Comparison of ENCODE assay signal across 13 cellular contexts in genomic region chr1:111600295-111600694, GRCh38. TPM values are rescaled to one million over a fixed set of nuclear protein-coding genes. Genes with fewer than 3 reads are reported as not detected.
A peak's percentile ranks its signal among the peaks of the same experiment; 100 is the strongest.
DNase-seq lines count a peak whose midpoint lies in the region; ATAC-seq, FAIRE-seq and TF ChIP-seq lines count a peak whose summit lies in the region.
"Had no signal": no experiment of that assay in that cellular context is flagged by ENCODE, and none has a peak within 500 bp of the region (broad histone marks: within the 10 kb centered on the region; RNA-seq: fewer than 3 reads in every experiment).

No MANE protein-coding gene starts in this region.

- no peaks in the 10 kb centered on the region for H3K27me3 Mint-ChIP-seq in activated naive CD8-positive, alpha-beta T cell treated with anti-CD3 and anti-CD28 coated beads, Interleukin-2, amount 10 ng/mL, durations not matched to agents 7 days and 5 days
- H3K27me3 Mint-ChIP-seq in H9 (ENCODE audit: low read depth): no peaks in the 10 kb centered on the region; the same call in none of the 2 replicates

- H3K4me3 ChIP-seq in HepG2 (replicated peaks in 1 of 3; ENCODE audit: insufficient read depth in 1 of 3, low read depth in 2 of 3, low read length in 3 of 3): no peak overlapping the region
- H3K4me3 ChIP-seq in right lobe of liver: no peak overlapping the region
- no peak overlapping the region for H3K4me3 ChIP-seq in vagina

- TF ChIP-seq RAD21 in HepG2 (CRISPR knock-in tag; IDR thresholded peaks at IDR 0.05): no peak

- H3K23ac ChIP-seq in H9 (ENCODE audit: insufficient read length, low read depth, low read length): no peak overlapping the region

- no peak overlapping the region for H3K18ac ChIP-seq in H9 (ENCODE audit: insufficient read length, low read depth, low read length)

- H3K4me3 Mint-ChIP-seq in activated naive CD8-positive, alpha-beta T cell treated with anti-CD3 and anti-CD28 coated beads, Interleukin-2, amount 10 ng/mL, durations not matched to agents 7 days and 5 days: no peak overlapping the region
- no peak overlapping the region for H3K4me3 Mint-ChIP-seq in H9

- no peak overlapping the region for H3K14ac ChIP-seq in H9 (ENCODE audit: insufficient read depth, low read length)

- H4K8ac ChIP-seq in H9 (replicated peaks; ENCODE audit: insufficient read length, low read depth, low read length): no peak overlapping the region

- DNase-seq in HepG2 (ENCODE audit: low spot score) (no peak), right lobe of liver (no peak), vagina (ENCODE audit: extremely low spot score in 2 of 2) (no peak), foreskin keratinocyte (no peak), DMS 273 treated with DMSO at 0.1 percent for 48 hours (lab: John Stamatoyannopoulos, UW) (no peak), H9 (no peak)
- no peak for DNase-seq in activated naive CD8-positive, alpha-beta T cell treated with anti-CD3 and anti-CD28 coated beads, Interleukin-2, amount 10 ng/mL, durations not matched to agents 7 days and 5 days
- DNase-seq: GDM1, NCI-H446, Right ventricle myocardium superior, small intestine had no signal

- H2BK120ac ChIP-seq in H9 (ENCODE audit: low read depth, low read length, poor library complexity, severe bottlenecking): no peak overlapping the region

- in situ Hi-C loops in HepG2 (cut with HindIII; ENCODE audit: extremely low pct_ligation_motif_present, low pct_unique_long_range_greater_than_20kb): no loop called here

- H4K20me1 ChIP-seq in HepG2 (ENCODE audit: insufficient read depth, low read length) (no peaks in the 10 kb centered on the region), H9 (ENCODE audit: control insufficient read depth, insufficient read depth, insufficient read length) (no peaks in the 10 kb centered on the region)

- no peak overlapping the region for H3K27ac ChIP-seq in HepG2 (ENCODE audit: extremely low read length, insufficient read depth, low read length)
- H3K27ac ChIP-seq in right lobe of liver: no peak overlapping the region
- no peak overlapping the region for H3K27ac ChIP-seq in vagina
- H3K27ac ChIP-seq in foreskin keratinocyte: no peak overlapping the region
- no peak overlapping the region for H3K27ac ChIP-seq in H9 (ENCODE audit: insufficient read length, low read depth, low read length)

- peak overlapping the region; percentile 73 for H3K27ac Mint-ChIP-seq in activated naive CD8-positive, alpha-beta T cell treated with anti-CD3 and anti-CD28 coated beads, Interleukin-2, amount 10 ng/mL, durations not matched to agents 7 days and 5 days
- no peak overlapping the region for H3K27ac Mint-ChIP-seq in H9

- H3K4me2 ChIP-seq in HepG2 (ENCODE audit: low read depth, low read length) (peak overlapping the region; percentile 44; the same call in 1 of the 2 replicates), H9 (ENCODE audit: insufficient read depth, insufficient read length, low read length) (no peak overlapping the region)

- intact Hi-C loops in HepG2 (cut with micrococcal nuclease; ENCODE audit: unreplicated experiment): no loop called here
- intact Hi-C loops in right lobe of liver (cut with DNase I): no loop called here
- intact Hi-C loops in vagina (cut with DNase I): loop anchor here (10.0 kb wide), 1 partner anchor 85 kb away; no protein-coding TSS in a partner anchor

- H2BK20ac ChIP-seq in H9 (ENCODE audit: low read depth, low read length, poor library complexity, severe bottlenecking): no peak overlapping the region

- H3K36me3 ChIP-seq in HepG2 (replicated peaks in 1 of 2; ENCODE audit: control insufficient read depth in 1 of 2, insufficient read depth in 2 of 2, low read length in 2 of 2) (no peaks in the 10 kb centered on the region), right lobe of liver (no peaks in the 10 kb centered on the region), vagina (no peaks in the 10 kb centered on the region)

- 17% methylated on average over 3 of the region's 3 CpGs for WGBS in HepG2 (ENCODE audit: low lambda C conversion rate)
- WGBS in right lobe of liver (ENCODE audit: insufficient coverage, low coverage, low lambda C conversion rate, missing lambda C conversion rate): 80% methylated on average over 2 of the region's 3 CpGs
- no CpG with 5 or more reads among the region's 3 CpGs for WGBS in H9 (ENCODE audit: extremely low coverage, insufficient read length, low lambda C conversion rate)

- no peak for FAIRE-seq in HepG2 (lab: Jason Lieb, UNC)
- FAIRE-seq: astrocyte, small intestine had no signal

- H2AFZ ChIP-seq in HepG2 (ENCODE audit: low read length) (no peak overlapping the region), H9 (ENCODE audit: low read length) (no peak overlapping the region)

- POLR2A ChIA-PET in HepG2 (lab: Yijun Ruan, JAX): no interaction called here
- POLR2A ChIA-PET in activated naive CD8-positive, alpha-beta T cell treated with anti-CD3 and anti-CD28 coated beads, Interleukin-2, amount 10 ng/mL, durations not matched to agents 7 days and 5 days (lab: Charles Lee): interaction anchor here (1.0 to 1.8 kb wide), 2 partner anchors 16 to 20 kb away, joined by 3 to 6 read pairs; partner anchors contain the start of gene RAP1A

- H3K36me3 Mint-ChIP-seq in activated naive CD8-positive, alpha-beta T cell treated with anti-CD3 and anti-CD28 coated beads, Interleukin-2, amount 10 ng/mL, durations not matched to agents 7 days and 5 days: peaks cover under 1% of the 10 kb centered on the region
- H3K36me3 Mint-ChIP-seq in H9 (ENCODE audit: insufficient read depth in 1 of 3, low read depth in 3 of 3): no peaks in the 10 kb centered on the region

- TF ChIP-seq EP300 in HepG2 (IDR thresholded peaks at IDR 0.05; ENCODE audit: low read depth in 2 of 2, low read length in 2 of 2) (no peak), HepG2 (CRISPR knock-in tag; IDR thresholded peaks at IDR 0.05; ENCODE audit: borderline replicate concordance) (no peak)

- H3K4me1 ChIP-seq in HepG2 (ENCODE audit: insufficient read depth, low read length): peaks cover 44% of the 10 kb centered on the region
- no peaks in the 10 kb centered on the region for H3K4me1 ChIP-seq in right lobe of liver
- H3K4me1 ChIP-seq in vagina: peaks cover 19% of the 10 kb centered on the region
- peaks cover 11% of the 10 kb centered on the region for H3K4me1 ChIP-seq in foreskin keratinocyte
- H3K4me1 ChIP-seq in H9 (ENCODE audit: insufficient read depth, low read length): no peaks in the 10 kb centered on the region

- no peak overlapping the region for H3K56ac ChIP-seq in H9 (ENCODE audit: insufficient read length, low read depth, low read length)

- no peak overlapping the region for H3K4ac ChIP-seq in H9 (ENCODE audit: low read depth, low read length)

- H3K23me2 ChIP-seq in H9 (ENCODE audit: insufficient read length, low read depth, low read length, poor library complexity, severe bottlenecking): no peaks in the 10 kb centered on the region

- H3K9me3 ChIP-seq in HepG2 (ENCODE audit: low read length): no peaks in the 10 kb centered on the region
- H3K9me3 ChIP-seq in right lobe of liver: no peaks in the 10 kb centered on the region
- no peaks in the 10 kb centered on the region for H3K9me3 ChIP-seq in vagina
- H3K9me3 ChIP-seq in H9 (ENCODE audit: control insufficient read depth, low read depth, low read length): no peaks in the 10 kb centered on the region

- TF ChIP-seq POLR2A in HepG2 (IDR thresholded peaks at IDR 0.05; ENCODE audit: insufficient read depth in 1 of 2, low read depth in 2 of 2, low read length in 2 of 2) (no peak), right lobe of liver (IDR thresholded peaks at IDR 0.05) (no peak), vagina (IDR thresholded peaks at IDR 0.05) (no peak)

- H3K9ac ChIP-seq in HepG2 (ENCODE audit: insufficient read depth, low read depth, low read length): no peak overlapping the region
- H3K9ac ChIP-seq in H9 (ENCODE audit: extremely low read depth, insufficient read length, low read length): no peak overlapping the region

- H4K5ac ChIP-seq in H9 (ENCODE audit: insufficient read length, low read depth, low read length): no peak overlapping the region

- H3K79me1 ChIP-seq in H9 (ENCODE audit: insufficient read depth, low read depth, low read length, poor library complexity, severe bottlenecking): no peaks in the 10 kb centered on the region

- CTCF ChIA-PET in HepG2 (lab: Yijun Ruan, JAX; ENCODE audit: low intra/inter-chr PET ratio, low total read pairs): no interaction called here

- TF ChIP-seq CTCF in HepG2 (CRISPR knock-in tag; IDR thresholded peaks at IDR 0.05) (no peak), right lobe of liver (IDR thresholded peaks at IDR 0.05) (no peak), vagina (IDR thresholded peaks at IDR 0.05) (no peak), foreskin keratinocyte (conservative IDR thresholded peaks at IDR 0.05) (no peak), H9 (conservative IDR thresholded peaks at IDR 0.05) (no peak)

- BruUV-seq in HepG2 (replicated peaks; lab: Mats Ljungman, UMichigan): no TSS peak

- no peak overlapping the region for H2BK15ac ChIP-seq in H9 (ENCODE audit: low read depth, low read length)

- no peak overlapping the region for H2AK5ac ChIP-seq in H9 (ENCODE audit: insufficient read length, low read length)

- no peaks in the 10 kb centered on the region for H3K9me3 Mint-ChIP-seq in activated naive CD8-positive, alpha-beta T cell treated with anti-CD3 and anti-CD28 coated beads, Interleukin-2, amount 10 ng/mL, durations not matched to agents 7 days and 5 days
- no peaks in the 10 kb centered on the region for H3K9me3 Mint-ChIP-seq in H9

- H3K27me3 ChIP-seq in HepG2 (ENCODE audit: control insufficient read depth in 1 of 2, insufficient read depth in 2 of 2, low read length in 2 of 2): peaks cover 2 to 4% of the 10 kb centered on the region in 2 experiments; a peak in 1 of 5 replicates
- H3K27me3 ChIP-seq in right lobe of liver: no peaks in the 10 kb centered on the region
- H3K27me3 ChIP-seq in vagina: no peaks in the 10 kb centered on the region
- H3K27me3 ChIP-seq in foreskin keratinocyte: no peaks in the 10 kb centered on the region
- 0 out of 2 replicates have a peak, but pooled peaks cover 3% of the 10 kb centered on the region for H3K27me3 ChIP-seq in H9 (ENCODE audit: insufficient read depth, low read length)

- H3K79me2 ChIP-seq in HepG2 (ENCODE audit: insufficient read depth, low read length) (no peaks in the 10 kb centered on the region), H9 (ENCODE audit: insufficient read depth, low read length) (no peaks in the 10 kb centered on the region)

- peak; percentile 52; the same call in 2 of the 3 replicates for ATAC-seq in HepG2
- ATAC-seq in right lobe of liver: no peak
- ATAC-seq in HG03066 (IDR thresholded peaks at IDR 0.05; ENCODE audit: low read depth, unreplicated experiment): peak; percentile 6
- no peak for ATAC-seq in activated naive CD8-positive, alpha-beta T cell treated with anti-CD3 and anti-CD28 coated beads, Interleukin-2, amount 10 ng/mL, durations not matched to agents 7 days and 5 days (ENCODE audit: low read depth)
- ATAC-seq in foreskin keratinocyte: no peak

- H3K4me1 Mint-ChIP-seq in activated naive CD8-positive, alpha-beta T cell treated with anti-CD3 and anti-CD28 coated beads, Interleukin-2, amount 10 ng/mL, durations not matched to agents 7 days and 5 days: peaks cover 81% of the 10 kb centered on the region
- H3K4me1 Mint-ChIP-seq in H9: peaks cover 0 to 3% of the 10 kb centered on the region in 2 experiments; a peak in 1 of 4 replicates

- no peak overlapping the region for H2BK12ac ChIP-seq in H9 (ENCODE audit: insufficient read length, low read depth, low read length)

- H2BK5ac ChIP-seq in H9 (ENCODE audit: insufficient read length, low read length): no peak overlapping the region

- no peak overlapping the region for H3T11ph ChIP-seq in H9 (ENCODE audit: low read length)

- H4K91ac ChIP-seq in H9 (ENCODE audit: insufficient read length, low read depth, low read length): no peak overlapping the region

RNA-seq across cellular contexts. Expression of gene RAP1A, which starts 19.3 kb away (rescaled TPM):
- total RNA-seq in HepG2 (2016; rRNA removed; fragmentation: Illumina TruSeq; extraction: Trizol) (19.0 and 28.6 TPM in 2 replicates), right lobe of liver (10 to 100 TPM; 25.9 to 53.8 (median 33.3) TPM), vagina (52.5 TPM), foreskin keratinocyte (39.3 and 42.1 TPM in 2 replicates), H9 (2021) (26.7 and 28.3 TPM in 2 replicates)
- 13.3 and 17.3 TPM in 2 replicates for total RNA-seq in HepG2 (2016; cell fraction: cytosol; rRNA removed; fragmentation: Illumina TruSeq; extraction: Trizol; ENCODE audit: low read depth)
- total RNA-seq in HepG2 (2016; cell fraction: insoluble cytoplasmic fraction; rRNA removed; fragmentation: Illumina TruSeq; extraction: Trizol): 21.2 and 27.6 TPM in 2 replicates
- total RNA-seq in HepG2 (2016; cell fraction: membrane; rRNA removed; fragmentation: Illumina TruSeq; extraction: Trizol): 29.9 and 30.2 TPM in 2 replicates
- 12.1 and 14.0 TPM in 2 replicates for total RNA-seq in HepG2 (2016; cell fraction: nucleus; rRNA removed; fragmentation: Illumina TruSeq; extraction: Trizol)
- polyA plus RNA-seq in HepG2 (2011; rRNA removed) (15.4 and 20.7 TPM in 2 replicates), foreskin keratinocyte (43.0 and 53.2 TPM in 2 replicates)
- polyA plus RNA-seq in HepG2 (2011; cell fraction: cytosol; rRNA removed): 8.4 and 13.7 TPM in 2 replicates
- 2.6 and 3.5 TPM in 2 replicates for polyA plus RNA-seq in HepG2 (2011; cell fraction: nucleus; rRNA removed)
- polyA plus RNA-seq in HepG2 (2012): 32.8 and 38.3 TPM in 2 replicates
- polyA plus RNA-seq in HepG2 (2016; cell fraction: cytosol; fragmentation: Illumina TruSeq; extraction: Trizol; ENCODE audit: low read depth): 32.0 and 48.1 TPM in 2 replicates
- 80.7 and 86.7 TPM in 2 replicates for polyA plus RNA-seq in HepG2 (2016; cell fraction: insoluble cytoplasmic fraction; fragmentation: Illumina TruSeq; extraction: Trizol; ENCODE audit: low read depth)
- polyA plus RNA-seq in HepG2 (2016; cell fraction: membrane; fragmentation: Illumina TruSeq; extraction: Trizol; ENCODE audit: low read depth): 59.2 and 73.6 TPM in 2 replicates
- 36.4 and 36.5 TPM in 2 replicates for polyA plus RNA-seq in HepG2 (2016; cell fraction: nucleus; fragmentation: Illumina TruSeq; extraction: Trizol; ENCODE audit: insufficient read depth, low read depth)
- 2.0 and 6.1 TPM in 2 replicates for polyA minus RNA-seq in HepG2 (2011; rRNA and poly(A)+ RNA removed; ENCODE audit: low replicate concordance)
- 7.9 and 10.7 TPM in 2 replicates for polyA minus RNA-seq in HepG2 (2011; cell fraction: cytosol; rRNA and poly(A)+ RNA removed)
- polyA minus RNA-seq in HepG2 (2011; cell fraction: nucleus; rRNA and poly(A)+ RNA removed): 8.0 TPM in 2 replicates
- total RNA-seq in activated naive CD8-positive, alpha-beta T cell treated with anti-CD3 and anti-CD28 coated beads, Interleukin-2, amount 10 ng/mL, durations not matched to agents 7 days and 5 days: 100 to 1,000 TPM; 134 to 139 TPM

Comparison
In these comparisons a context has a peak if more than half of its experiments do, and no peak if none do; other contexts are left out.
1. ATAC-seq: peak in HepG2 (single experiment) and HG03066 (single experiment); none in right lobe of liver (0 of 4), activated naive CD8-positive, alpha-beta T cell treated with anti-CD3 and anti-CD28 coated beads, Interleukin-2, amount 10 ng/mL, durations not matched to agents 7 days and 5 days (single experiment) and foreskin keratinocyte (single experiment).